6 cellular contexts compared by ENCODE assay signal in genomic region chr4:150049682-150050081, GRCh38. TPM values are rescaled to one million over a fixed set of nuclear protein-coding genes. Genes with fewer than 3 reads are reported as not detected.
"Had no signal": no experiment of that assay in that cellular context is flagged by ENCODE, and none has a peak within 500 bp of the region (broad histone marks: within the 10 kb centered on the region; RNA-seq: fewer than 3 reads in every experiment).

No MANE protein-coding gene starts in this region.

- H3K9me3 Mint-ChIP-seq: H9, IgD-negative memory B cell had no signal

- H3K4me1 Mint-ChIP-seq: IgD-negative memory B cell had no signal

- H3K36me3 Mint-ChIP-seq: IgD-negative memory B cell had no signal

- H3K4me3 ChIP-seq: GM23338 had no signal

- H3K27ac Mint-ChIP-seq: GM23338, H9, IgD-negative memory B cell had no signal

- ATAC-seq: GM23338 had no signal

- DNase-seq: H9, HCEC 1CT, KBM-7 had no signal

- H3K4me3 Mint-ChIP-seq: GM23338, H9, IgD-negative memory B cell had no signal

RNA-seq across cellular contexts. Expression of gene DCLK2, which starts 28.6 kb away (rescaled TPM):
- total RNA-seq: HT-29 had no signal
- polyA plus RNA-seq: GM23338 had no signal
